In the genomic region with DNA sequence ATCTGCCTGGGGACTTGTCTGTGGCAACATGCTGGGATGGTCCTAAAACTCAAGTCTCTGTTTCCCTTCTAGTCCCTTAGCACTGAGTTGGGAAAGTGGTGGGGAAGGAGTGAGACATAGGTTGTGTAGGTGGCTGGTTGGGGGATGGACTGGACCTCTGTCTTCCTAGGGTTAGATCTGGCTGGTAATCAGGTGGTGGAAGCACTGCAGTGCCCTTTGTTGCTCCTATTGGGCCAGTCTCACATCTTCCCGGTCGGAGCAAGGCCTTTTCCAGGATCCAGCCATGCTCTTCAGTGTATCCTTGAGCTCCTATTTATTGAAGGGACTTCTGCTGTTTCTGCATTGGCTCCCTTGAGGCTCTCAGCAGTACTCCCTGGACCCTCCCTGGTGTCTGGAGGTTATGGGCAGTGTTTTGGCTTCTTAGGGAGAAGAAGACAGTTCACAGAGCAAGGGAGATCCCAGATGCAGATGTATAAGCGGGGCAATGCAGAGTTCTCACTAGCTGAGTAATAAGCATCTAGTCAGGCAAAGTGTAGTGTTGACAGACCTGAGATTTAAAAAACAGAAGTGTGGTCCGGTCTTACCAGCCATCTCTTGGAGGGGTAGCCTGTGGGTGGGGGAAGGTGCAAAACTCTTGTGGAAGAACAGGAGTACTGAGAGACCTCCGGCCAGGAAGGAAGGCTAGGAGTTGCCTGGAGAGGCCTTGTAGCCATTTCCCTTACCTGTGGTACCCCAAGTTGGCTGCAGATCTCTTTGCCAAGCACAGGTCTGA, we compare ENCODE assay signal across 8 cellular contexts. TPM values are rescaled to one million over a fixed set of nuclear protein-coding genes. Genes with fewer than 3 reads are reported as not detected.
A peak's percentile ranks its signal among the peaks of the same experiment; 100 is the strongest.
DNase-seq lines count a peak whose midpoint lies in the region; ATAC-seq, FAIRE-seq and TF ChIP-seq lines count a peak whose summit lies in the region.

No MANE protein-coding gene starts in this region.

- peaks cover 15% of the 10 kb centered on the region for H3K4me1 ChIP-seq in prostate gland (replicated peaks)

- H3K36me3 ChIP-seq in prostate gland: no peaks in the 10 kb centered on the region

- H3K27me3 ChIP-seq in prostate gland (replicated peaks; ENCODE audit: insufficient read depth): no peaks in the 10 kb centered on the region

- peak; percentile 33 for DNase-seq in GM10266 (ENCODE audit: extremely low spot score)
- peak; percentile 46 for DNase-seq in OCI-M1 (lab: John Stamatoyannopoulos, UW)
- no peak for DNase-seq in endothelial cell (ENCODE audit: low spot score)
- DNase-seq in prostate gland (ENCODE audit: low spot score): no peak
- DNase-seq in stimulated activated CD8-positive, alpha-beta memory T cell treated with anti-CD3 and anti-CD28 coated beads, Interleukin-4, amount 100 ng/mL, for 48 hours: no peak
- DNase-seq in retina: no peak
- no peak for DNase-seq in RCC 7860 (ENCODE audit: low spot score)

- H3K4me3 Mint-ChIP-seq in endothelial cell (ENCODE audit: unreplicated experiment): peak overlapping the region; percentile 94

- peaks cover 34% of the 10 kb centered on the region for H3K4me1 Mint-ChIP-seq in endothelial cell (ENCODE audit: unreplicated experiment)

- peaks cover 10% of the 10 kb centered on the region for H3K27me3 Mint-ChIP-seq in endothelial cell (ENCODE audit: unreplicated experiment)

- peak overlapping the region; percentile 96 to 97 for H3K27ac ChIP-seq in prostate gland

- no peak for TF ChIP-seq POLR2A in prostate gland (IDR thresholded peaks at IDR 0.05)

- WGBS in prostate gland: 61% methylated on average over 5 of the region's 5 CpGs

- no peaks in the 10 kb centered on the region for H3K9me3 ChIP-seq in prostate gland

- no peaks in the 10 kb centered on the region for H3K36me3 Mint-ChIP-seq in endothelial cell (ENCODE audit: low read depth, unreplicated experiment)

- no peak for TF ChIP-seq CTCF in GM10266 (IDR thresholded peaks at IDR 0.05; ENCODE audit: control insufficient read depth, insufficient read depth, low read depth, missing control alignments)
- TF ChIP-seq CTCF in endothelial cell (IDR thresholded peaks at IDR 0.05; ENCODE audit: unreplicated experiment): no peak
- no peak for TF ChIP-seq CTCF in prostate gland (IDR thresholded peaks at IDR 0.05)

- H3K4me3 ChIP-seq in prostate gland: peak overlapping the region in 1 of 2 donors; percentile 91

- no peak for ATAC-seq in HG03139 (IDR thresholded peaks at IDR 0.05; ENCODE audit: unreplicated experiment)

- no peak for FAIRE-seq in RCC 7860 (lab: Jason Lieb, UNC)

- H3K27ac Mint-ChIP-seq in endothelial cell (ENCODE audit: unreplicated experiment): peak overlapping the region; percentile 98

- intact Hi-C loops in prostate gland (cut with DNase I): loop anchor here (2.0 kb wide), 1 partner anchor 25 kb away; no protein-coding TSS in a partner anchor

- no peaks in the 10 kb centered on the region for H3K9me3 Mint-ChIP-seq in endothelial cell (ENCODE audit: unreplicated experiment)

RNA-seq across cellular contexts. Expression of a gene that starts 1.3 kb away (rescaled TPM):
- 217 TPM for total RNA-seq in endothelial cell (ENCODE audit: unreplicated experiment)
- 100 to 1,000 TPM in 1 of 2 donors, 10 to 100 TPM in 1; 61.5 to 234 TPM for total RNA-seq in prostate gland

RNA-seq across cellular contexts. Expression of a gene that starts 2.0 kb away (rescaled TPM):
- 82.9 TPM for total RNA-seq in endothelial cell (ENCODE audit: unreplicated experiment)
- total RNA-seq in prostate gland: 10 to 100 TPM; 28.1 to 69.2 TPM

RNA-seq across cellular contexts. Expression of a gene that starts 3.4 kb away (rescaled TPM):
- 29.6 TPM for total RNA-seq in endothelial cell (ENCODE audit: unreplicated experiment)
- total RNA-seq in prostate gland: 10 to 100 TPM; 60.2 to 78.6 TPM

RNA-seq across cellular contexts. Expression of a gene that starts 27.4 kb away (rescaled TPM):
- 83.0 TPM for total RNA-seq in endothelial cell (ENCODE audit: unreplicated experiment)
- total RNA-seq in prostate gland: 10 to 100 TPM; 47.3 to 76.5 TPM

RNA-seq across cellular contexts. Expression of a gene that starts 38.8 kb away (rescaled TPM):
- 2.8 TPM for total RNA-seq in endothelial cell (ENCODE audit: unreplicated experiment)
- 1 to 10 TPM; 2.1 to 8.0 TPM for total RNA-seq in prostate gland

Comparison
In these comparisons a context has a peak if more than half of its experiments do, and no peak if none do; other contexts are left out.
1. DNase-seq: peak in GM10266 (single experiment) and OCI-M1 (single experiment); none in endothelial cell (single experiment), prostate gland (single experiment), stimulated activated CD8-positive, alpha-beta memory T cell treated with anti-CD3 and anti-CD28 coated beads, Interleukin-4, amount 100 ng/mL, for 48 hours (single experiment), retina (single experiment) and RCC 7860 (single experiment).